ENCODE assay signal across 24 cellular contexts in the genomic region with DNA sequence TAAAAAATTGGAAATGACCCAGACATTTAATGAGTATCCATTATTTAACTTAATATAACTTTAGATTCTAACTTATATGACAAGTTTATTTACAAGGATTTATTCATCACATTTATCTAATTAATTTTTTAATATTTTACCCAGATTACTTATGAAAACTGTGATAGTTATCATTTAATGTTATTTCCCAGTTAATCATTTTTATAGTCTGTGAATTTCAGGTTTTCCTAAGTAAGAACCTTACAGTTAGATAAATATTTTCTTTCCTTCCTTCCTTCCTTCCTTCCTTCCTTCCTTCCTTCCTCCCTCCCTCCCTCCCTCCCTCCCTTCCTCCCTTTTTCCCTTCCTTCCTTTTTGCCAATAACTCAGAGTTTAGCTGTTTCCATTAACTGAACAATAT. TPM values are rescaled to one million over a fixed set of nuclear protein-coding genes. Genes with fewer than 3 reads are reported as not detected.
DNase-seq lines count a peak whose midpoint lies in the region; ATAC-seq, FAIRE-seq and TF ChIP-seq lines count a peak whose summit lies in the region.
"Had no signal": no experiment of that assay in that cellular context is flagged by ENCODE, and none has a peak within 500 bp of the region (broad histone marks: within the 10 kb centered on the region; RNA-seq: fewer than 3 reads in every experiment).

No MANE protein-coding gene starts in this region.

- H3K9me2 ChIP-seq in GM23338 (ENCODE audit: insufficient read depth), result no peaks in the 10 kb centered on the region

- H2AFZ ChIP-seq in HepG2 (ENCODE audit: low read length) (no peak overlapping the region), GM23338 (no peak overlapping the region)

- H3K4me1 ChIP-seq in HepG2 (ENCODE audit: insufficient read depth, low read length) (no peaks in the 10 kb centered on the region), right lobe of liver (no peaks in the 10 kb centered on the region), GM23338 (ENCODE audit: insufficient read depth) (peaks cover 10% of the 10 kb centered on the region)
- H3K4me1 ChIP-seq: BE2C, BLaER1 had no signal

- H3K9me3 Mint-ChIP-seq in GM23338, result peaks cover 41% of the 10 kb centered on the region

- H3K4me3 Mint-ChIP-seq in GM23338, result no peak overlapping the region
- H3K4me3 Mint-ChIP-seq: CD14-positive monocyte; CD4-positive, alpha-beta memory T cell; CD4-positive, CD25-positive, alpha-beta regulatory T cell; CD8-positive, alpha-beta memory T cell had no signal

- peaks cover 45% of the 10 kb centered on the region for H3K36me3 Mint-ChIP-seq in GM23338 (ENCODE audit: low read depth)

- no peak for TF ChIP-seq RAD21 in HepG2 (CRISPR knock-in tag; IDR thresholded peaks at IDR 0.05)

- ATAC-seq in HepG2, result no peak
- no peak for ATAC-seq in right lobe of liver
- no peak for ATAC-seq in HG03439 (IDR thresholded peaks at IDR 0.05; ENCODE audit: unreplicated experiment)
- no peak for ATAC-seq in GM23338
- ATAC-seq in HG03175 (IDR thresholded peaks at IDR 0.05; ENCODE audit: unreplicated experiment), result no peak
- ATAC-seq: GM12878 had no signal

- no peaks in the 10 kb centered on the region for H4K20me1 ChIP-seq in HepG2 (ENCODE audit: insufficient read depth, low read length)
- H4K20me1 ChIP-seq in GM23338 (replicated peaks; ENCODE audit: insufficient read depth), result no peaks in the 10 kb centered on the region
- H4K20me1 ChIP-seq: BLaER1 had no signal

- H3K9ac ChIP-seq in HepG2 (ENCODE audit: insufficient read depth, low read depth, low read length), result no peak overlapping the region
- H3K9ac ChIP-seq: BLaER1 had no signal

- no peak overlapping the region for H3K27ac Mint-ChIP-seq in GM23338
- H3K27ac Mint-ChIP-seq: CD14-positive monocyte; CD4-positive, alpha-beta memory T cell; CD4-positive, CD25-positive, alpha-beta regulatory T cell; CD8-positive, alpha-beta memory T cell had no signal

- H3K36me3 ChIP-seq in HepG2 (replicated peaks in 1 of 2; ENCODE audit: control insufficient read depth in 1 of 2, insufficient read depth in 2 of 2, low read length in 2 of 2) (no peaks in the 10 kb centered on the region), right lobe of liver (no peaks in the 10 kb centered on the region), GM23338 (ENCODE audit: insufficient read depth) (peaks cover 27% of the 10 kb centered on the region)
- H3K36me3 ChIP-seq: BE2C had no signal

- H3K79me2 ChIP-seq in HepG2 (ENCODE audit: insufficient read depth, low read length), result no peaks in the 10 kb centered on the region
- no peaks in the 10 kb centered on the region for H3K79me2 ChIP-seq in GM23338 (replicated peaks; ENCODE audit: insufficient read depth)

- TF ChIP-seq CTCF in HepG2 (CRISPR knock-in tag; IDR thresholded peaks at IDR 0.05) (no peak), right lobe of liver (IDR thresholded peaks at IDR 0.05) (no peak), GM23338 (conservative IDR thresholded peaks at IDR 0.05; ENCODE audit: low read depth in 2 of 2) (no peak)

- no peak overlapping the region for H3K27ac ChIP-seq in HepG2 (ENCODE audit: extremely low read length, insufficient read depth, low read length)
- no peak overlapping the region for H3K27ac ChIP-seq in right lobe of liver
- H3K27ac ChIP-seq in GM23338 (ENCODE audit: low read depth), result no peak overlapping the region
- H3K27ac ChIP-seq: 22Rv1, BLaER1 had no signal

- CTCF ChIA-PET in HepG2 (lab: Yijun Ruan, JAX; ENCODE audit: low intra/inter-chr PET ratio, low total read pairs), result no interaction called here

- no TSS peak for BruUV-seq in HepG2 (replicated peaks; lab: Mats Ljungman, UMichigan)

- POLR2A ChIA-PET in HepG2 (lab: Yijun Ruan, JAX), result no interaction called here

- H3F3A ChIP-seq in GM23338 (replicated peaks; ENCODE audit: low read depth), result no peaks in the 10 kb centered on the region

- FAIRE-seq in HepG2 (lab: Jason Lieb, UNC), result no peak
- FAIRE-seq in colon (lab: Jason Lieb, UNC), result peak; percentile 88
- peak; percentile 79 for FAIRE-seq in islet of Langerhans (lab: Jason Lieb, UNC)
- FAIRE-seq: GM12878, GM12892, GM18507 had no signal

- intact Hi-C loops in HepG2 (cut with micrococcal nuclease; ENCODE audit: unreplicated experiment), result no loop called here
- intact Hi-C loops in right lobe of liver (cut with DNase I), result no loop called here

- no peaks in the 10 kb centered on the region for H3K27me3 ChIP-seq in HepG2 (ENCODE audit: control insufficient read depth in 1 of 2, insufficient read depth in 2 of 2, low read length in 2 of 2)
- no peaks in the 10 kb centered on the region for H3K27me3 ChIP-seq in right lobe of liver
- H3K27me3 ChIP-seq in GM23338 (ENCODE audit: insufficient read depth), result no peaks in the 10 kb centered on the region
- H3K27me3 ChIP-seq: BE2C, BLaER1 had no signal

- TF ChIP-seq EP300 in HepG2 (IDR thresholded peaks at IDR 0.05; ENCODE audit: low read depth in 2 of 2, low read length in 2 of 2) (no peak), HepG2 (CRISPR knock-in tag; IDR thresholded peaks at IDR 0.05; ENCODE audit: borderline replicate concordance) (no peak)

- H3K4me3 ChIP-seq in HepG2 (replicated peaks in 1 of 3; ENCODE audit: insufficient read depth in 1 of 3, low read depth in 2 of 3, low read length in 3 of 3) (no peak overlapping the region), right lobe of liver (no peak overlapping the region), GM23338 (no peak overlapping the region)
- H3K4me3 ChIP-seq: BLaER1, GM12878 had no signal

- H3K4me2 ChIP-seq in HepG2 (ENCODE audit: low read depth, low read length) (no peak overlapping the region), GM23338 (no peak overlapping the region)
- H3K4me2 ChIP-seq: BLaER1 had no signal

- DNase-seq in HepG2 (ENCODE audit: low spot score) (no peak), right lobe of liver (no peak), GM23338 (ENCODE audit: low spot score) (no peak)
- DNase-seq: C1 segment of cervical spinal cord; CD4-positive, alpha-beta memory T cell; CD4-positive, CD25-positive, alpha-beta regulatory T cell; CD8-positive, alpha-beta memory T cell; COR-L47; DMS 273 treated with DMSO at 0.1 percent for 48 hours; DMS153; DMS79; DND-41; GDM1 had no signal

- H3K27me3 Mint-ChIP-seq in GM23338 (ENCODE audit: insufficient read depth, low read depth, poor library complexity), result peaks cover 5% of the 10 kb centered on the region

- TF ChIP-seq POLR2A in HepG2 (IDR thresholded peaks at IDR 0.05; ENCODE audit: insufficient read depth in 1 of 2, low read depth in 2 of 2, low read length in 2 of 2), result no peak
- TF ChIP-seq POLR2A in right lobe of liver (IDR thresholded peaks at IDR 0.05), result no peak

- H3K4me1 Mint-ChIP-seq in GM23338, result peaks cover 8% of the 10 kb centered on the region
- H3K4me1 Mint-ChIP-seq: CD4-positive, alpha-beta memory T cell; CD4-positive, CD25-positive, alpha-beta regulatory T cell; CD8-positive, alpha-beta memory T cell had no signal

- peaks cover 26% of the 10 kb centered on the region for H3K9me3 ChIP-seq in HepG2 (ENCODE audit: low read length)
- no peaks in the 10 kb centered on the region for H3K9me3 ChIP-seq in right lobe of liver
- H3K9me3 ChIP-seq: BE2C had no signal

- in situ Hi-C loops in HepG2 (cut with HindIII; ENCODE audit: extremely low pct_ligation_motif_present, low pct_unique_long_range_greater_than_20kb), result no loop called here

TF ChIP-seq in HepG2, 621 proteins besides CTCF, POLR2A, EP300 and RAD21 (continues in another document):
- TF ChIP-seq ZFYVE20 (CRISPR knock-in tag; IDR thresholded peaks at IDR 0.05; ENCODE audit: borderline replicate concordance, low read depth), result no peak
- no peak for TF ChIP-seq AGO1 (IDR thresholded peaks at IDR 0.05; ENCODE audit: low read depth, low read length, poor library complexity, severe bottlenecking)
- TF ChIP-seq ZNF446 (CRISPR knock-in tag; IDR thresholded peaks at IDR 0.05), result no peak
- TF ChIP-seq NRL (CRISPR knock-in tag; IDR thresholded peaks at IDR 0.05; ENCODE audit: borderline replicate concordance), result no peak
- TF ChIP-seq KDM1A (CRISPR knock-in tag; IDR thresholded peaks at IDR 0.05), result no peak

TF ChIP-seq in GM23338, 12 proteins besides CTCF, POLR2A, EP300 and RAD21 (continues in another document):
- TF ChIP-seq STAT1 (IDR thresholded peaks at IDR 0.05; ENCODE audit: unreplicated experiment), result no peak
- TF ChIP-seq EZH2phosphoT487 (IDR thresholded peaks at IDR 0.05; ENCODE audit: unreplicated experiment), result no peak
- no peak for TF ChIP-seq NANOG (IDR thresholded peaks at IDR 0.05; ENCODE audit: borderline replicate concordance)

RNA-seq across cellular contexts. Expression of a gene that starts 14.8 kb away (rescaled TPM):
- total RNA-seq in HepG2 (2016; rRNA removed; fragmentation: Illumina TruSeq; extraction: Trizol) (0.03 and 0.07 TPM in 2 replicates), right lobe of liver (under 1 TPM; 0.12 to 0.82 (median 0.15) TPM)
- not detected in 2 replicates for total RNA-seq in HepG2 (2016; cell fraction: cytosol; rRNA removed; fragmentation: Illumina TruSeq; extraction: Trizol; ENCODE audit: low read depth)
- total RNA-seq in HepG2 (2016; cell fraction: insoluble cytoplasmic fraction; rRNA removed; fragmentation: Illumina TruSeq; extraction: Trizol), result 0.03 and 0.04 TPM in 2 replicates
- total RNA-seq in HepG2 (2016; cell fraction: membrane; rRNA removed; fragmentation: Illumina TruSeq; extraction: Trizol), result 0.03 and 0.06 TPM in 2 replicates
- total RNA-seq in HepG2 (2016; cell fraction: nucleus; rRNA removed; fragmentation: Illumina TruSeq; extraction: Trizol), result 0.12 and 0.19 TPM in 2 replicates
- polyA plus RNA-seq in HepG2 (2011; rRNA removed) (0.15 and 0.21 TPM in 2 replicates), GM23338 (2016; fragmentation: Nextera tagmentation; extraction: Ambion mirVana) (9.1 and 9.5 TPM in 2 replicates)
- 0.04 and 0.06 TPM in 2 replicates for polyA plus RNA-seq in HepG2 (2011; cell fraction: cytosol; rRNA removed)
- polyA plus RNA-seq in HepG2 (2011; cell fraction: nucleus; rRNA removed), result 0.63 and 1.1 TPM in 2 replicates
- polyA plus RNA-seq in HepG2 (2012), result 0.13 and 0.61 TPM in 2 replicates
- polyA plus RNA-seq in HepG2 (2016; cell fraction: cytosol; fragmentation: Illumina TruSeq; extraction: Trizol; ENCODE audit: low read depth), result not detected in 2 replicates
- polyA plus RNA-seq in HepG2 (2016; cell fraction: insoluble cytoplasmic fraction; fragmentation: Illumina TruSeq; extraction: Trizol; ENCODE audit: low read depth), result 0.04 TPM in 1 of 2 replicates, not detected in the other
- 0.02 TPM in 1 of 2 replicates, not detected in the other for polyA plus RNA-seq in HepG2 (2016; cell fraction: membrane; fragmentation: Illumina TruSeq; extraction: Trizol; ENCODE audit: low read depth)
- 0.45 TPM in 2 replicates for polyA plus RNA-seq in HepG2 (2016; cell fraction: nucleus; fragmentation: Illumina TruSeq; extraction: Trizol; ENCODE audit: insufficient read depth, low read depth)
- polyA minus RNA-seq in HepG2 (2011; rRNA and poly(A)+ RNA removed; ENCODE audit: low replicate concordance), result 0.16 and 0.23 TPM in 2 replicates
- not detected in 2 replicates for polyA minus RNA-seq in HepG2 (2011; cell fraction: cytosol; rRNA and poly(A)+ RNA removed)
- 0.13 and 0.25 TPM in 2 replicates for polyA minus RNA-seq in HepG2 (2011; cell fraction: nucleus; rRNA and poly(A)+ RNA removed)
- 21.6 and 22.8 TPM in 2 replicates for total RNA-seq in GM23338 (2014; rRNA removed; shearing (Covaris generic))
- polyA plus RNA-seq: CD14-positive monocyte; CD4-positive, CD25-positive, alpha-beta regulatory T cell; CD8-positive, alpha-beta memory T cell had no signal

Comparison
In these comparisons a context has a peak if more than half of its experiments do, and no peak if none do; other contexts are left out.
1. RNA of a gene that starts 14.8 kb away (total RNA-seq): 21.6 to 22.8 TPM in GM23338; 0.12 to 0.82 TPM in right lobe of liver and 0.03 to 0.19 TPM in HepG2; every median in the first group is over 10 times any median in the second.